Comparison of ENCODE assay signal across 8 cellular contexts in the genomic region with DNA sequence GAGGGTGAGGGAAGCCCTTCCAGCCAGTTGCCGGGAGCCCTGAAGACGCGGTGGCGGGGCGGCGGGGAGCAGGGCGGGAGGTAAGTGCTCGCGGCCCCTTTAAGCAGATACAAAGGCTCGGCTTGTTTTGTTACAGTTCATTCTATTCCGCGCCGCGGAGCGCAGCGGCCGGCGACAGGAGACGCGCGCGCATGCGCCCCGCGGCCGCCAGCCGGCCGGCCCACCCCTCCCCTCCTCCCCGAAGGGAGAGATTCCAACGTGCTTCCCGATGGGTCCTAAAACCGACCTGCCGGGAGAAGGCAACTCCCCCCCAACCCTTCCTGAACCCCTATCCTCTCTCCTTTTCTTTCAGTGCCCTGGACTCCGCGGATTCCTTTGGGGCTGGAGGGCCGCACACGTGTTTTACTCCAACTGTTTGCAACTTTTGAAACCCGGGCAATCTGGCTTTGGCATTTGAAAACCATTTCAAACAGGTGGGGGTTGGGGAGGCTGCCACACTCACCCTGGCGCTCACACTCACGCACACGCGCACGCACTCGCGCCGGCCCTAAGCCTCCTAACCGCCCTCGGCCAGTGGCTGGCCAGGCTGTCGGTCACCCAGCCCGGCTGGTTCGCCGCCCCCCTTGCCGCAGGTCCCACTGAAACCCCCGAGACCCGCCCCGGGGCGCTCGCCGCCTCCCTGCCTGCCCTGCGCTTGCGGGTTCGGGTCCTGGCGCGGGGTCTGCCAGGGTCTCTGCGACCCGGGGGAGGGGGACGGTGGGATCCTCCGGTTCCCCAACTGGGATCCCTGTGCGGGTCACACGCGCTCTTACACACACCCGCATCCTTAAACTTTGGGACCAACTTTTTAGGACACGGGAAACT. TPM values are rescaled to one million over a fixed set of nuclear protein-coding genes. Genes with fewer than 3 reads are reported as not detected.
DNase-seq lines count a peak whose midpoint lies in the region; ATAC-seq, FAIRE-seq and TF ChIP-seq lines count a peak whose summit lies in the region.

A gene (minus strand): TSS at position 193 of the 864 bp plus-strand sequence. CDS start 610 bp downstream, outside the sequence.

- peak; percentile 31 for FAIRE-seq in GM19239 (lab: Jason Lieb, UNC)

- H3K4me1 ChIP-seq in thyroid gland, result peaks cover 9 to 19% of the 10 kb centered on the region in 2 donors

- WGBS in thyroid gland, 2 donors, result 0% methylated on average over 23 to 46 of the region's 73 CpGs

- no peak within 1 kb of the TSS for H3K27ac Mint-ChIP-seq in CD4-positive, alpha-beta T cell
- no peak within 1 kb of the TSS for H3K27ac Mint-ChIP-seq in activated CD8-positive, alpha-beta memory T cell treated with anti-CD3 and anti-CD28 coated beads, Interleukin-2, amount 10 ng/mL, durations not matched to agents 7 days and 5 days
- peak within 1 kb of the TSS in 2 of 6 donors; percentile 53 to 80 for H3K27ac Mint-ChIP-seq in naive B cell

- peak within 1 kb of the TSS; percentile 99 for H3K4me3 ChIP-seq in fibroblast of the aortic adventitia (ENCODE audit: low read depth, low read length)
- H3K4me3 ChIP-seq in thyroid gland (replicated peaks in 1 of 3), result peak within 1 kb of the TSS; percentile 43 to 82 (median 78)

- H3K27ac ChIP-seq in CD4-positive, alpha-beta T cell (ENCODE audit: low read depth, low read length), result no peak within 1 kb of the TSS
- peak within 1 kb of the TSS; percentile 95 to 97 (median 96) for H3K27ac ChIP-seq in thyroid gland

- H3K9me3 Mint-ChIP-seq in CD4-positive, alpha-beta T cell, result no peaks in the 10 kb centered on the region
- no peaks in the 10 kb centered on the region for H3K9me3 Mint-ChIP-seq in activated CD8-positive, alpha-beta memory T cell treated with anti-CD3 and anti-CD28 coated beads, Interleukin-2, amount 10 ng/mL, durations not matched to agents 7 days and 5 days (ENCODE audit: low read depth)
- H3K9me3 Mint-ChIP-seq in naive B cell, result peaks cover 0 to 5% (median 0%) of the 10 kb centered on the region in 7 donors

- H3K27me3 Mint-ChIP-seq in CD4-positive, alpha-beta T cell, result peaks cover 92% of the 10 kb centered on the region
- peaks cover 71% of the 10 kb centered on the region for H3K27me3 Mint-ChIP-seq in activated CD8-positive, alpha-beta memory T cell treated with anti-CD3 and anti-CD28 coated beads, Interleukin-2, amount 10 ng/mL, durations not matched to agents 7 days and 5 days
- peaks cover 60 to 86% (median 70%) of the 10 kb centered on the region in 3 donors for H3K27me3 Mint-ChIP-seq in naive B cell

- CTCF ChIA-PET in CD4-positive, alpha-beta T cell (lab: Charles Lee), result no interaction called here
- CTCF ChIA-PET in activated CD8-positive, alpha-beta memory T cell treated with anti-CD3 and anti-CD28 coated beads, Interleukin-2, amount 10 ng/mL, durations not matched to agents 7 days and 5 days (lab: Charles Lee), result no interaction called here

- no peak for TF ChIP-seq CTCF in CD4-positive, alpha-beta T cell (IDR thresholded peaks at IDR 0.05)
- TF ChIP-seq CTCF in fibroblast of the aortic adventitia (IDR thresholded peaks at IDR 0.05; ENCODE audit: insufficient read depth, low read length) (no peak), thyroid gland (IDR thresholded peaks at IDR 0.05) (peak in 1 of 6 experiments; percentile 13)

- POLR2A ChIA-PET in CD4-positive, alpha-beta T cell (lab: Charles Lee), result no interaction called here

- H3K27me3 ChIP-seq in CD4-positive, alpha-beta T cell (ENCODE audit: control insufficient read depth, insufficient read depth, low read length), result peaks cover 51% of the 10 kb centered on the region
- H3K27me3 ChIP-seq in thyroid gland, result no peaks in the 10 kb centered on the region

- no peak for DNase-seq in CD4-positive, alpha-beta T cell
- DNase-seq in GM19239 (ENCODE audit: insufficient read length, low spot score) (peak; percentile 30), NCI-H226 (peak; percentile 81), fibroblast of the aortic adventitia (ENCODE audit: low read depth) (peak; percentile 96), naive B cell (no peak), thyroid gland (peak; percentile 94)
- peak; percentile 45 for DNase-seq in activated CD8-positive, alpha-beta memory T cell treated with anti-CD3 and anti-CD28 coated beads, Interleukin-2, amount 10 ng/mL, durations not matched to agents 7 days and 5 days

- no peaks in the 10 kb centered on the region for H3K4me1 Mint-ChIP-seq in CD4-positive, alpha-beta T cell (ENCODE audit: low read depth)
- H3K4me1 Mint-ChIP-seq in activated CD8-positive, alpha-beta memory T cell treated with anti-CD3 and anti-CD28 coated beads, Interleukin-2, amount 10 ng/mL, durations not matched to agents 7 days and 5 days, result peaks cover 8% of the 10 kb centered on the region
- H3K4me1 Mint-ChIP-seq in naive B cell, result peaks cover 12 to 20% (median 15%) of the 10 kb centered on the region in 3 donors

- TF ChIP-seq POLR2A in thyroid gland (IDR thresholded peaks at IDR 0.05), result peak; percentile 68 to 85

- H3K9me3 ChIP-seq in CD4-positive, alpha-beta T cell (ENCODE audit: control insufficient read depth, low read length), result no peaks in the 10 kb centered on the region
- H3K9me3 ChIP-seq in thyroid gland, result no peaks in the 10 kb centered on the region

- intact Hi-C loops in CD4-positive, alpha-beta T cell (cut with DNase I, micrococcal nuclease), result no loop called here
- intact Hi-C loops in thyroid gland (cut with DNase I), result loop anchor here (5.0 to 10.0 kb wide), 2 partner anchors 84 to 98 kb away; no protein-coding TSS in a partner anchor

- no peak for ATAC-seq in CD4-positive, alpha-beta T cell (ENCODE audit: poor library complexity)
- ATAC-seq in HG03354 (IDR thresholded peaks at IDR 0.05; ENCODE audit: poor library complexity, severe bottlenecking, unreplicated experiment) (peak; percentile 79), naive B cell (ENCODE audit: low read depth in 2 of 2) (no peak)
- ATAC-seq in activated CD8-positive, alpha-beta memory T cell treated with anti-CD3 and anti-CD28 coated beads, Interleukin-2, amount 10 ng/mL, durations not matched to agents 7 days and 5 days, result peak; percentile 79

- peak within 1 kb of the TSS; percentile 70 for H3K4me3 Mint-ChIP-seq in CD4-positive, alpha-beta T cell
- peak within 1 kb of the TSS; percentile 76 for H3K4me3 Mint-ChIP-seq in activated CD8-positive, alpha-beta memory T cell treated with anti-CD3 and anti-CD28 coated beads, Interleukin-2, amount 10 ng/mL, durations not matched to agents 7 days and 5 days
- H3K4me3 Mint-ChIP-seq in naive B cell, result peak within 1 kb of the TSS in 7 of 8 donors; percentile 51 to 82 (median 75)

- H3K36me3 Mint-ChIP-seq in CD4-positive, alpha-beta T cell (ENCODE audit: low read depth), result no peaks in the 10 kb centered on the region
- no peaks in the 10 kb centered on the region for H3K36me3 Mint-ChIP-seq in activated CD8-positive, alpha-beta memory T cell treated with anti-CD3 and anti-CD28 coated beads, Interleukin-2, amount 10 ng/mL, durations not matched to agents 7 days and 5 days
- H3K36me3 Mint-ChIP-seq in naive B cell, result peaks cover 0 to 9% of the 10 kb centered on the region in 2 donors

- no peaks in the 10 kb centered on the region for H3K36me3 ChIP-seq in thyroid gland

RNA-seq across cellular contexts. Expression of the gene that starts here (rescaled TPM):
- total RNA-seq in CD4-positive, alpha-beta T cell, result not detected
- total RNA-seq in activated CD8-positive, alpha-beta memory T cell treated with anti-CD3 and anti-CD28 coated beads, Interleukin-2, amount 10 ng/mL, durations not matched to agents 7 days and 5 days, result 1 to 10 TPM in 1 of 2 experiments, under 1 TPM in 1; 0.29 to 4.3 TPM
- total RNA-seq in fibroblast of the aortic adventitia (ENCODE audit: low replicate concordance), result 13.0 and 30.2 TPM in 2 replicates
- polyA plus RNA-seq in naive B cell (ENCODE audit: low read depth in 6 of 6), result under 1 TPM in 1 of 6 donors, not detected in 5; 0.08 TPM
- 100 to 1,000 TPM in 1 of 4 donors, 10 to 100 TPM in 3; 60.5 to 123 (median 87.5) TPM for total RNA-seq in thyroid gland

Comparison
In these comparisons a context has a peak if more than half of its experiments do, and no peak if none do; other contexts are left out.
1. ATAC-seq: peak in HG03354 (single experiment) and activated CD8-positive, alpha-beta memory T cell treated with anti-CD3 and anti-CD28 coated beads, Interleukin-2, amount 10 ng/mL, durations not matched to agents 7 days and 5 days (single experiment); none in CD4-positive, alpha-beta T cell (single experiment) and naive B cell (0 of 2).
2. DNase-seq: peak in GM19239 (single experiment), NCI-H226 (single experiment), activated CD8-positive, alpha-beta memory T cell treated with anti-CD3 and anti-CD28 coated beads, Interleukin-2, amount 10 ng/mL, durations not matched to agents 7 days and 5 days (single experiment), fibroblast of the aortic adventitia (single experiment) and thyroid gland (2 of 2); none in CD4-positive, alpha-beta T cell (0 of 10) and naive B cell (single experiment).
3. Peak in every context shown above with its lines, with median percentiles within 50 percentile points of each other: H3K4me3 Mint-ChIP-seq.